ENCODE assay signal across 8 cellular contexts in genomic region chr15:70362911-70363310, GRCh38.
DNase-seq lines count a peak whose midpoint lies in the region; ATAC-seq and TF ChIP-seq lines count a peak whose summit lies in the region.

No MANE protein-coding gene starts in this region.

- H3K27ac ChIP-seq in 22Rv1, result no peak overlapping the region
- H3K27ac ChIP-seq in testis, result no peak overlapping the region

- H3K36me3 ChIP-seq in testis (ENCODE audit: low read depth, missing control alignments), result no peaks in the 10 kb centered on the region

- peaks cover 28% of the 10 kb centered on the region for H3K27me3 Mint-ChIP-seq in activated T-helper 2 cell treated with anti-CD3 and anti-CD28 coated beads, Interferon-gamma antibody, Interleukin-2, Interleukin-4, amounts not matched to agents 10 μg/mL and 5 μg/mL and 100 μg/mL, durations not matched to agents 14 hours and 24 hours and 36 hours (ENCODE audit: low read depth)

- peak; percentile 34; the same call in 1 of the 2 replicates for TF ChIP-seq CTCF in 22Rv1 (IDR thresholded peaks at IDR 0.05)
- peak; percentile 28 for TF ChIP-seq CTCF in GM20000 (IDR thresholded peaks at IDR 0.05; ENCODE audit: extremely low read depth, missing control alignments)
- TF ChIP-seq CTCF in testis (IDR thresholded peaks at IDR 0.05), result peak; percentile 22 to 71 (median 45)

- H3K4me1 ChIP-seq in testis, result no peaks in the 10 kb centered on the region

- 28 to 58% methylated on average over 5 to 6 of the region's 6 CpGs for WGBS in testis, 2 donors

- no peaks in the 10 kb centered on the region for H3K27me3 ChIP-seq in testis

- ATAC-seq in left ventricle myocardium superior (peak; percentile 83), HG03460 (IDR thresholded peaks at IDR 0.05; ENCODE audit: unreplicated experiment) (no peak)

- peaks cover 2% of the 10 kb centered on the region for H3K4me1 Mint-ChIP-seq in activated T-helper 2 cell treated with anti-CD3 and anti-CD28 coated beads, Interferon-gamma antibody, Interleukin-2, Interleukin-4, amounts not matched to agents 10 μg/mL and 5 μg/mL and 100 μg/mL, durations not matched to agents 14 hours and 24 hours and 36 hours (ENCODE audit: low read depth)

- H3K9me3 ChIP-seq in testis, result no peaks in the 10 kb centered on the region

- H3K9me3 Mint-ChIP-seq in activated T-helper 2 cell treated with anti-CD3 and anti-CD28 coated beads, Interferon-gamma antibody, Interleukin-2, Interleukin-4, amounts not matched to agents 10 μg/mL and 5 μg/mL and 100 μg/mL, durations not matched to agents 14 hours and 24 hours and 36 hours, result no peaks in the 10 kb centered on the region

- H3K27ac Mint-ChIP-seq in activated T-helper 2 cell treated with anti-CD3 and anti-CD28 coated beads, Interferon-gamma antibody, Interleukin-2, Interleukin-4, amounts not matched to agents 10 μg/mL and 5 μg/mL and 100 μg/mL, durations not matched to agents 14 hours and 24 hours and 36 hours, result no peak overlapping the region

- intact Hi-C loops in left ventricle myocardium superior (cut with micrococcal nuclease), result no loop called here
- intact Hi-C loops in testis (cut with DNase I; ENCODE audit: low total_unique reads), result no loop called here
- intact Hi-C loops in activated T-helper 2 cell treated with anti-CD3 and anti-CD28 coated beads, Interferon-gamma antibody, Interleukin-2, Interleukin-4, amounts not matched to agents 10 μg/mL and 5 μg/mL and 100 μg/mL, durations not matched to agents 14 hours and 24 hours and 36 hours (cut with micrococcal nuclease), result no loop called here

- no peak overlapping the region for H3K4me3 ChIP-seq in testis

- peak; percentile 53 for DNase-seq in GM20000 (ENCODE audit: low spot score)
- peak; percentile 53 for DNase-seq in UCSD-AML1 (lab: John Stamatoyannopoulos, UW; ENCODE audit: unreplicated experiment)
- peak; percentile 56 for DNase-seq in left ventricle myocardium superior
- DNase-seq in testis, result peak; percentile 61
- no peak for DNase-seq in activated T-helper 2 cell treated with anti-CD3 and anti-CD28 coated beads, Interferon-gamma antibody, Interleukin-2, Interleukin-4, amounts not matched to agents 10 μg/mL and 5 μg/mL and 100 μg/mL, durations not matched to agents 14 hours and 24 hours and 36 hours (ENCODE audit: low spot score)
- no peak for DNase-seq in HUDEP-2 (lab: John Stamatoyannopoulos, UW; ENCODE audit: unreplicated experiment in 76 of 76)

- H3K4me3 Mint-ChIP-seq in activated T-helper 2 cell treated with anti-CD3 and anti-CD28 coated beads, Interferon-gamma antibody, Interleukin-2, Interleukin-4, amounts not matched to agents 10 μg/mL and 5 μg/mL and 100 μg/mL, durations not matched to agents 14 hours and 24 hours and 36 hours (ENCODE audit: low read depth), result no peak overlapping the region

- H3K36me3 Mint-ChIP-seq in activated T-helper 2 cell treated with anti-CD3 and anti-CD28 coated beads, Interferon-gamma antibody, Interleukin-2, Interleukin-4, amounts not matched to agents 10 μg/mL and 5 μg/mL and 100 μg/mL, durations not matched to agents 14 hours and 24 hours and 36 hours (ENCODE audit: low read depth), result no peaks in the 10 kb centered on the region

- no peak for TF ChIP-seq POLR2A in testis (IDR thresholded peaks at IDR 0.05)

Comparison
In these comparisons a context has a peak if more than half of its experiments do, and no peak if none do; other contexts are left out.
1. DNase-seq: peak in GM20000 (single experiment), UCSD-AML1 (single experiment), left ventricle myocardium superior (single experiment) and testis (single experiment); none in activated T-helper 2 cell treated with anti-CD3 and anti-CD28 coated beads, Interferon-gamma antibody, Interleukin-2, Interleukin-4, amounts not matched to agents 10 μg/mL and 5 μg/mL and 100 μg/mL, durations not matched to agents 14 hours and 24 hours and 36 hours (single experiment) and HUDEP-2 (0 of 76).
2. Peak in every context shown above with its lines, with median percentiles within 50 percentile points of each other: CTCF ChIP-seq.